12 cellular contexts compared by ENCODE assay signal in the genomic region with DNA sequence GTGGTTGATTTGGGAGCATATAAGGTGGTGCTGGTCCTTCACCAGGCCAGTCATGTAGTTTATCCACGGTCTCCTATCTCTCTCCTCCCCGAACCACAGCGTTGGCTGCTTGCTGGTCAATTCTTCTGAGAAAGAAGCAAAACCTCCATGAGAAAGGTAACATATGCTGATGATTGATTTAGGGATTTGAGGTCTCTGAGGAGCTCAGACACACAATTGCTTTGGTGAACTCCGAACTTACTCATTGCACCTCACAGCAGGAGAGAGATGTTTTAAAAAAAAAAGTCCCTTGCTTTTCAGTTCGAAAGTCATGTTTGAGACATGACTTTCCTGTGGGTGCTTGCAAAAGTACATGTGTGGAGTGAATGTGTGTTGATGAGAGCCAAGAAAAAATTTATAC.
"Had no signal": no experiment of that assay in that cellular context is flagged by ENCODE, and none has a peak within 500 bp of the region (broad histone marks: within the 10 kb centered on the region; RNA-seq: fewer than 3 reads in every experiment).

No MANE protein-coding gene starts in this region.

- H3K27me3 Mint-ChIP-seq: activated CD4-positive, alpha-beta memory T cell treated with anti-CD3 and anti-CD28 coated beads, Interleukin-2, amount 10 ng/mL, durations not matched to agents 7 days and 5 days; naive thymus-derived CD4-positive, alpha-beta T cell had no signal

- DNase-seq: activated CD4-positive, alpha-beta memory T cell treated with anti-CD3 and anti-CD28 coated beads, Interleukin-2, amount 10 ng/mL, durations not matched to agents 7 days and 5 days; activated CD4-positive, alpha-beta T cell treated with anti-CD3 and anti-CD28 coated beads for 1 hour; activated CD8-positive, alpha-beta memory T cell treated with anti-CD3 and anti-CD28 coated beads, Interleukin-2, amount 50 U/mL, for 4 hours; activated naive CD4-positive, alpha-beta T cell treated with Interleukin-2 at 50 U/mL for 16 hours; colonic mucosa; effector CD8-positive, alpha-beta T cell; heart left ventricle; mammary epithelial cell; naive thymus-derived CD4-positive, alpha-beta T cell; retina; small intestine had no signal

- H3K9me3 Mint-ChIP-seq: activated CD4-positive, alpha-beta memory T cell treated with anti-CD3 and anti-CD28 coated beads, Interleukin-2, amount 10 ng/mL, durations not matched to agents 7 days and 5 days; activated T-helper 1 cell treated with anti-CD3 and anti-CD28 coated beads, Interleukin-12 subunit alpha, Interleukin-12 subunit beta, Interleukin-2, Interleukin-4 antibody, amounts not matched to agents 30 ng/mL and 10 ng/mL and 1 ng/mL, durations not matched to agents 14 hours and 24 hours and 36 hours; naive thymus-derived CD4-positive, alpha-beta T cell had no signal

- H3K27ac Mint-ChIP-seq: activated CD4-positive, alpha-beta memory T cell treated with anti-CD3 and anti-CD28 coated beads, Interleukin-2, amount 10 ng/mL, durations not matched to agents 7 days and 5 days; activated T-helper 1 cell treated with anti-CD3 and anti-CD28 coated beads, Interleukin-12 subunit alpha, Interleukin-12 subunit beta, Interleukin-2, Interleukin-4 antibody, amounts not matched to agents 30 ng/mL and 10 ng/mL and 1 ng/mL, durations not matched to agents 14 hours and 24 hours and 36 hours; naive thymus-derived CD4-positive, alpha-beta T cell had no signal

- H3K36me3 Mint-ChIP-seq: naive thymus-derived CD4-positive, alpha-beta T cell had no signal

- H3K4me3 Mint-ChIP-seq: activated CD4-positive, alpha-beta memory T cell treated with anti-CD3 and anti-CD28 coated beads, Interleukin-2, amount 10 ng/mL, durations not matched to agents 7 days and 5 days; activated T-helper 1 cell treated with anti-CD3 and anti-CD28 coated beads, Interleukin-12 subunit alpha, Interleukin-12 subunit beta, Interleukin-2, Interleukin-4 antibody, amounts not matched to agents 30 ng/mL and 10 ng/mL and 1 ng/mL, durations not matched to agents 14 hours and 24 hours and 36 hours; naive thymus-derived CD4-positive, alpha-beta T cell had no signal

- ATAC-seq: heart left ventricle; naive thymus-derived CD4-positive, alpha-beta T cell had no signal
